Comparison of ENCODE assay signal across 10 cellular contexts in the genomic region with DNA sequence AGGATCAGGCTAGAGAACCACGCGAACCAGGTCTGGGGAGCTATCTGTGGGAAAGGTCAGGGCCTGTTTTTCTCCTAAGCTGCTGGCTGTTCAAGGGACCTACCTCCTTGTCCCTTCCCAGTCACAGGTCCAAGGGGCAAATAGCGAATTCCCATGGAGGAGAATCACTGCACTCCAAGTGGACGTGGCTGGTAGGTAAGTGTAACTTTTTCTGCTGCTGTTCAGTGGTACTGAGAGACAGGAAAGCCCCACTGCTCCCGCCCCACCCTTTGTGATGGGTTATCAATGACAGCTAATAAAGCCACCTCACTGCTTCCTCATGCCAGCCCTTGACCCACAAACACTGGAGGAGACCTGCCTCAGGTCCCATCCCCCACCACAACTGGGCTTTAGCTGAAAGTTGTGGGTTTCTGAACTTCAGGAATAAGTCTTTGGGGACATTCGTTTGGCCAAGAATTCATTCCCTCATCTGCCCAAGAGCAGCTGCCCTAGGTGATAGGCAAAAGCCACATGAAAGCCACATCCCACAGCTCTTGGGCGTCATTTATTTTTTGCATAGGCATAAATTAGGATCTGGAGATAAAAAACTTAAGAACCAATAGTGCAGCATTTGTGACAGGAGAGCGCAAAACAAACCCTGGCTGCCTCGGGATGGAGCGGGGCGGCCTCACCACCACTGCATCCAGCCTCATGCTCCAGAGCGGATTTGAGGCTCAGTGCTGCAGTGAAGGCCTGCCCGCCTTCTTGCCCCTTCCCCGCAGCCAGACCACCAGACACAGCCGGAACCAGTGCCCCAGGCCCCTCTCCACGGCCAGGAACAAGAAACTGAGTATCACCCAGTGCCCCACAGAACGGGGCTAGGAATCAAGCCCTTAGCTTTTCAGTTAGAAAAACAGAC. TPM values are rescaled to one million over a fixed set of nuclear protein-coding genes. Genes with fewer than 3 reads are reported as not detected.
DNase-seq lines count a peak whose midpoint lies in the region; ATAC-seq, FAIRE-seq and TF ChIP-seq lines count a peak whose summit lies in the region.
"Had no signal": no experiment of that assay in that cellular context is flagged by ENCODE, and none has a peak within 500 bp of the region (broad histone marks: within the 10 kb centered on the region; RNA-seq: fewer than 3 reads in every experiment).

No MANE protein-coding gene starts in this region.

- H3K27ac Mint-ChIP-seq in Calu3 (ENCODE audit: unreplicated experiment), result peak overlapping the region; percentile 48
- H3K27ac Mint-ChIP-seq in activated CD8-positive, alpha-beta T cell treated with anti-CD3 and anti-CD28 coated beads for 36 hours, result peak overlapping the region; percentile 69
- H3K27ac Mint-ChIP-seq: neural progenitor cell had no signal

- no peak overlapping the region for H3K9ac ChIP-seq in rectal smooth muscle tissue (ENCODE audit: low read length)
- H3K9ac ChIP-seq: neural progenitor cell had no signal

- intact Hi-C loops in Calu3 (cut with micrococcal nuclease; ENCODE audit: unreplicated experiment), result no loop called here
- intact Hi-C loops in activated CD8-positive, alpha-beta T cell treated with anti-CD3 and anti-CD28 coated beads for 36 hours (cut with micrococcal nuclease), result no loop called here
- intact Hi-C loops in left cardiac atrium (cut with DNase I), result no loop called here

- H3K4me3 ChIP-seq in rectal smooth muscle tissue (ENCODE audit: low read length), result no peak overlapping the region
- H3K4me3 ChIP-seq: MG63, neural progenitor cell had no signal

- no peak for FAIRE-seq in RCC 7860 (lab: Jason Lieb, UNC)

- no peak for ATAC-seq in activated CD8-positive, alpha-beta T cell treated with anti-CD3 and anti-CD28 coated beads for 36 hours
- ATAC-seq in left cardiac atrium (no peak), HG03135 (IDR thresholded peaks at IDR 0.05; ENCODE audit: unreplicated experiment) (no peak), HG03095 (IDR thresholded peaks at IDR 0.05; ENCODE audit: unreplicated experiment) (no peak)

- CTCF ChIA-PET in Calu3 (lab: Charles Lee), result interaction anchor here (0.5 to 1.5 kb wide), 2 partner anchors 10 to 654 kb away, joined by 5 to 8 read pairs; no protein-coding TSS in a partner anchor
- CTCF ChIA-PET in activated CD8-positive, alpha-beta T cell treated with anti-CD3 and anti-CD28 coated beads for 36 hours (lab: Charles Lee), result interaction anchor here (0.8 to 6.2 kb wide), 11 partner anchors 8 to 269 kb away, joined by 3 to 73 read pairs (median 4); no protein-coding TSS in a partner anchor

- peaks cover 73% of the 10 kb centered on the region for H3K36me3 Mint-ChIP-seq in Calu3 (ENCODE audit: insufficient read depth, unreplicated experiment)
- H3K36me3 Mint-ChIP-seq in activated CD8-positive, alpha-beta T cell treated with anti-CD3 and anti-CD28 coated beads for 36 hours (ENCODE audit: low read depth), result peaks cover 48% of the 10 kb centered on the region

- no peak overlapping the region for H3K4me3 Mint-ChIP-seq in Calu3 (ENCODE audit: low read depth, unreplicated experiment)
- H3K4me3 Mint-ChIP-seq in activated CD8-positive, alpha-beta T cell treated with anti-CD3 and anti-CD28 coated beads for 36 hours, result no peak overlapping the region
- H3K4me3 Mint-ChIP-seq: neural progenitor cell had no signal

- no peaks in the 10 kb centered on the region for H3K27me3 Mint-ChIP-seq in Calu3 (ENCODE audit: unreplicated experiment)
- no peaks in the 10 kb centered on the region for H3K27me3 Mint-ChIP-seq in activated CD8-positive, alpha-beta T cell treated with anti-CD3 and anti-CD28 coated beads for 36 hours

- H3K4me1 ChIP-seq in rectal smooth muscle tissue (ENCODE audit: control insufficient read depth, insufficient read depth, low read length), result peaks cover 23% of the 10 kb centered on the region
- H3K4me1 ChIP-seq: neural progenitor cell had no signal

- no peak for DNase-seq in Calu3
- DNase-seq in activated CD8-positive, alpha-beta T cell treated with anti-CD3 and anti-CD28 coated beads for 36 hours, result no peak
- peak; percentile 20 for DNase-seq in left cardiac atrium
- no peak for DNase-seq in EL
- no peak for DNase-seq in RCC 7860 (ENCODE audit: low spot score)

- no peaks in the 10 kb centered on the region for H3K4me1 Mint-ChIP-seq in Calu3 (ENCODE audit: low read depth, unreplicated experiment)
- H3K4me1 Mint-ChIP-seq in activated CD8-positive, alpha-beta T cell treated with anti-CD3 and anti-CD28 coated beads for 36 hours (ENCODE audit: low read depth), result peaks cover 40% of the 10 kb centered on the region
- H3K4me1 Mint-ChIP-seq: neural progenitor cell had no signal

- H3K9me3 Mint-ChIP-seq in Calu3 (ENCODE audit: low read depth, unreplicated experiment), result no peaks in the 10 kb centered on the region
- no peaks in the 10 kb centered on the region for H3K9me3 Mint-ChIP-seq in activated CD8-positive, alpha-beta T cell treated with anti-CD3 and anti-CD28 coated beads for 36 hours
- H3K9me3 Mint-ChIP-seq: neural progenitor cell had no signal

- no peak for TF ChIP-seq CTCF in Calu3 (IDR thresholded peaks at IDR 0.05; ENCODE audit: unreplicated experiment)
- no peak for TF ChIP-seq CTCF in activated CD8-positive, alpha-beta T cell treated with anti-CD3 and anti-CD28 coated beads for 36 hours (IDR thresholded peaks at IDR 0.05)

- POLR2A ChIA-PET in activated CD8-positive, alpha-beta T cell treated with anti-CD3 and anti-CD28 coated beads for 36 hours (lab: Charles Lee), result interaction anchor here (0.6 to 41.0 kb wide), 5 partner anchors 7 to 53 kb away, joined by 3 to 905 read pairs (median 4); a partner anchor contains a TSS

- BruUV-seq in Calu3 (replicated peaks; lab: Mats Ljungman, UMichigan), result TSS peak; percentile 44

- peak overlapping the region; percentile 85 for H3K27ac ChIP-seq in rectal smooth muscle tissue (ENCODE audit: low read depth, low read length)
- H3K27ac ChIP-seq: neural progenitor cell had no signal

- H3K36me3 ChIP-seq in rectal smooth muscle tissue (ENCODE audit: control insufficient read depth, insufficient read depth, low read length), result peaks cover 46% of the 10 kb centered on the region
- H3K36me3 ChIP-seq: neural progenitor cell had no signal

- no peaks in the 10 kb centered on the region for H3K27me3 ChIP-seq in rectal smooth muscle tissue (ENCODE audit: control insufficient read depth, insufficient read depth, low read length)
- H3K27me3 ChIP-seq: MG63, neural progenitor cell had no signal

RNA-seq across cellular contexts. Expression of a gene that starts 21.3 kb away (rescaled TPM):
- total RNA-seq in Calu3 (2022) (50.7 and 66.3 TPM in 2 replicates), left cardiac atrium (100 to 1,000 TPM; 109 to 133 TPM)
- 100 to 1,000 TPM; 101 to 107 TPM for total RNA-seq in activated CD8-positive, alpha-beta T cell treated with anti-CD3 and anti-CD28 coated beads for 36 hours

RNA-seq across cellular contexts. Expression of a gene that starts 28.7 kb away (rescaled TPM):
- total RNA-seq in Calu3 (2022) (79.1 and 91.4 TPM in 2 replicates), left cardiac atrium (10 to 100 TPM; 25.1 to 33.5 TPM)
- total RNA-seq in activated CD8-positive, alpha-beta T cell treated with anti-CD3 and anti-CD28 coated beads for 36 hours, result 10 to 100 TPM; 93.3 to 97.6 TPM

RNA-seq across cellular contexts. Expression of a gene that starts 33.7 kb away (rescaled TPM):
- total RNA-seq in Calu3 (2022), result 58.5 and 70.0 TPM in 2 replicates
- total RNA-seq in activated CD8-positive, alpha-beta T cell treated with anti-CD3 and anti-CD28 coated beads for 36 hours, result 10 to 100 TPM; 84.7 to 88.1 TPM
- total RNA-seq in left cardiac atrium, result 10 to 100 TPM; 22.7 to 33.2 TPM

RNA-seq across cellular contexts. Expression of a gene that starts 52.7 kb away (rescaled TPM):
- 94.6 and 105 TPM in 2 replicates for total RNA-seq in Calu3 (2022)
- 100 to 1,000 TPM; 155 to 158 TPM for total RNA-seq in activated CD8-positive, alpha-beta T cell treated with anti-CD3 and anti-CD28 coated beads for 36 hours
- total RNA-seq in left cardiac atrium, result 10 to 100 TPM; 56.0 to 67.2 TPM

RNA-seq across cellular contexts. Expression of a gene that starts 59.5 kb away (rescaled TPM):
- total RNA-seq in Calu3 (2022) (14.7 and 15.6 TPM in 2 replicates), left cardiac atrium (10 to 100 TPM in 1 of 2 donors, 1 to 10 TPM in 1; 8.8 to 10.8 TPM)
- 1 to 10 TPM; 5.5 to 6.0 TPM for total RNA-seq in activated CD8-positive, alpha-beta T cell treated with anti-CD3 and anti-CD28 coated beads for 36 hours
